ENCODE assay signal across 2 cellular contexts in the genomic region with DNA sequence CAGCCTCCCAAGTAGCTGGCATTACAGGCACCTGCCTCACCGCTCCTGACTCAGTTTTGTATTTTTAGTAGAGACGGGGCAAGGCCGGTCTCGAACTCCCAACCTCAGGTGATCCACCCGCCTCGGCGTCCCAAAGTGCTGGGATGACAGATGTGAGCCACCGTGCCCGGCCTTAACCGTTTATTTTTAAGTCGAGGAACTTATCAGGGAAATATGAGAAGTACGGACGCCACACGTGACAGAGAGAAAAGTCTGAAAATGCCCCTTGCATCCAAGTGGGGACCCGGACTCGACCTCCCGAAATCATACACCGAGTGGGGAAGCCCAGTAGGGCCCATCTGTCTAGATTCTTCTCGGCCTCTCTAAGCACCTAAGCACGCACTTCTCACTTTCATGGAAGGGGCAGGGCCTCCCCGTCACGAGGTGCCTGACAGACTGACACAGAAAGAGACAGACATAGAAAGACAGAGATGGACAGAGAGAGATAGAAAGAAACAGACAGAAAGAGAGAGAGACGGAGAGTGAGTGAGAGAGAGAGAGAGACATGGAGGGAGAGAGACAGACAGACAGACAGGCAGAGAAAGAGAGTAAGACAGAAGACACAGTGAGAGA.
TF ChIP-seq lines count a peak whose summit lies in the region.

No MANE protein-coding gene starts in this region.

TF ChIP-seq in A549, 52 proteins besides CTCF, POLR2A, EP300 and RAD21 (continued from another document):
- TF ChIP-seq, protein P1, sequence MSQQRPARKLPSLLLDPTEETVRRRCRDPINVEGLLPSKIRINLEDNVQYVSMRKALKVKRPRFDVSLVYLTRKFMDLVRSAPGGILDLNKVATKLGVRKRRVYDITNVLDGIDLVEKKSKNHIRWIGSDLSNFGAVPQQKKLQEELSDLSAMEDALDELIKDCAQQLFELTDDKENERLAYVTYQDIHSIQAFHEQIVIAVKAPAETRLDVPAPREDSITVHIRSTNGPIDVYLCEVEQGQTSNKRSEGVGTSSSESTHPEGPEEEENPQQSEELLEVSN (IDR thresholded peaks at IDR 0.05; ENCODE audit: borderline replicate concordance, low read depth), result no peak
- TF ChIP-seq HOXB5 (CRISPR knock-in tag; IDR thresholded peaks at IDR 0.05), result no peak
- no peak for TF ChIP-seq RCOR1 (IDR thresholded peaks at IDR 0.05; ENCODE audit: low read depth, low read length)
- TF ChIP-seq, protein P2, sequence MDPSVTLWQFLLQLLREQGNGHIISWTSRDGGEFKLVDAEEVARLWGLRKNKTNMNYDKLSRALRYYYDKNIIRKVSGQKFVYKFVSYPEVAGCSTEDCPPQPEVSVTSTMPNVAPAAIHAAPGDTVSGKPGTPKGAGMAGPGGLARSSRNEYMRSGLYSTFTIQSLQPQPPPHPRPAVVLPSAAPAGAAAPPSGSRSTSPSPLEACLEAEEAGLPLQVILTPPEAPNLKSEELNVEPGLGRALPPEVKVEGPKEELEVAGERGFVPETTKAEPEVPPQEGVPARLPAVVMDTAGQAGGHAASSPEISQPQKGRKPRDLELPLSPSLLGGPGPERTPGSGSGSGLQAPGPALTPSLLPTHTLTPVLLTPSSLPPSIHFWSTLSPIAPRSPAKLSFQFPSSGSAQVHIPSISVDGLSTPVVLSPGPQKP (IDR thresholded peaks at IDR 0.05; ENCODE audit: low read depth, low read length), result no peak
- no peak for TF ChIP-seq CBX8 (IDR thresholded peaks at IDR 0.05)
- TF ChIP-seq ZSCAN20 (CRISPR knock-in tag; IDR thresholded peaks at IDR 0.05), result no peak
- TF ChIP-seq KDM1A (IDR thresholded peaks at IDR 0.05; ENCODE audit: low read depth), result no peak
- no peak for TF ChIP-seq NPAS2 (CRISPR knock-in tag; IDR thresholded peaks at IDR 0.05; ENCODE audit: borderline replicate concordance)
- TF ChIP-seq, protein P3, sequence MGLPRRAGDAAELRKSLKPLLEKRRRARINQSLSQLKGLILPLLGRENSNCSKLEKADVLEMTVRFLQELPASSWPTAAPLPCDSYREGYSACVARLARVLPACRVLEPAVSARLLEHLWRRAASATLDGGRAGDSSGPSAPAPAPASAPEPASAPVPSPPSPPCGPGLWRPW (IDR thresholded peaks at IDR 0.05), result no peak
- TF ChIP-seq ZC3H11A (IDR thresholded peaks at IDR 0.05), result no peak
- no peak for TF ChIP-seq JUN (IDR thresholded peaks at IDR 0.05)
- TF ChIP-seq NFE2L2 (conservative IDR thresholded peaks at IDR 0.05; ENCODE audit: low read length), result no peak
- no peak for TF ChIP-seq ESRRA (IDR thresholded peaks at IDR 0.05; ENCODE audit: borderline replicate concordance, low read length)
- TF ChIP-seq SREBF2 (IDR thresholded peaks at IDR 0.05), result no peak
- TF ChIP-seq CHD4 (IDR thresholded peaks at IDR 0.05; ENCODE audit: borderline replicate concordance), result no peak
- no peak for TF ChIP-seq MYC (IDR thresholded peaks at IDR 0.05; ENCODE audit: borderline replicate concordance, low read length)
- TF ChIP-seq, protein P4, sequence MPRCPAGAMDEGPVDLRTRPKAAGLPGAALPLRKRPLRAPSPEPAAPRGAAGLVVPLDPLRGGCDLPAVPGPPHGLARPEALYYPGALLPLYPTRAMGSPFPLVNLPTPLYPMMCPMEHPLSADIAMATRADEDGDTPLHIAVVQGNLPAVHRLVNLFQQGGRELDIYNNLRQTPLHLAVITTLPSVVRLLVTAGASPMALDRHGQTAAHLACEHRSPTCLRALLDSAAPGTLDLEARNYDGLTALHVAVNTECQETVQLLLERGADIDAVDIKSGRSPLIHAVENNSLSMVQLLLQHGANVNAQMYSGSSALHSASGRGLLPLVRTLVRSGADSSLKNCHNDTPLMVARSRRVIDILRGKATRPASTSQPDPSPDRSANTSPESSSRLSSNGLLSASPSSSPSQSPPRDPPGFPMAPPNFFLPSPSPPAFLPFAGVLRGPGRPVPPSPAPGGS (IDR thresholded peaks at IDR 0.05), result no peak
- TF ChIP-seq TFCP2L1 (CRISPR knock-in tag; IDR thresholded peaks at IDR 0.05), result no peak
- TF ChIP-seq HOXA7 (CRISPR knock-in tag; IDR thresholded peaks at IDR 0.05), result no peak

TF ChIP-seq in SK-N-SH, 30 proteins besides CTCF, POLR2A, EP300 and RAD21:
- TF ChIP-seq, protein P5, sequence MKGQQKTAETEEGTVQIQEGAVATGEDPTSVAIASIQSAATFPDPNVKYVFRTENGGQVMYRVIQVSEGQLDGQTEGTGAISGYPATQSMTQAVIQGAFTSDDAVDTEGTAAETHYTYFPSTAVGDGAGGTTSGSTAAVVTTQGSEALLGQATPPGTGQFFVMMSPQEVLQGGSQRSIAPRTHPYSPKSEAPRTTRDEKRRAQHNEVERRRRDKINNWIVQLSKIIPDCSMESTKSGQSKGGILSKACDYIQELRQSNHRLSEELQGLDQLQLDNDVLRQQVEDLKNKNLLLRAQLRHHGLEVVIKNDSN (IDR thresholded peaks at IDR 0.05; ENCODE audit: borderline replicate concordance, low read depth), result peak; percentile 20; the same call in 1 of the 2 replicates
- TF ChIP-seq FOSL2 (IDR thresholded peaks at IDR 0.05; ENCODE audit: borderline replicate concordance, low read depth), result no peak
